In the genomic region with DNA sequence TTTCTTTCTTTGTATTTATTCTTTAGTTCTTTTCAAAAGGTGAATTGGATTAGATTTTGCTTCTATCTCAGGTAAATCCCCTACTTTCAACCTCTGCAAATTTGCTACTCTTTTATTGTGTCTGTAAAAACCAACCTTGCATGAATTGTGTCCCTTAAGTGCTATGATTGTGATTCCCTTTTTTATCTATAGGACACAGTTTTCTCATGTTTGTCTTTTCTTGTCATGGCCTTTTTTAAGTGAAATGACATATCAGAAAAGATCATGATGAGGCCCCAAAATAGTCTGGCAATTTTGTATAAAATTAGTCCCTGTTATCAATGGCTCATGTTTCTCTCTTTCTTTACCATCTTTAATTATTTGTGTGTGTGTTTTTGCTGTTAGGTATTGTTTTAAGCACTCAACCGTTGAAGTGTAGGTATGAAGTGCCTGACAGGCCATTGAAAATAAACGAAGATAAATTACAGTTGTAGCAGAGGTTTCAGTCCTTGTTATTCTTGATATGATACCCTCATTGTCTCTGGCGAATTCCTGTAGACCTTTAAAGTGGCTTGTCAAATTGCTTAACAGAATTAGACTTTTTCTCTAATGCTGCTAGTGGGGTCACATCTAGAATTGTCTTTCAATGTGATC, we compare ENCODE assay signal across 20 cellular contexts.
"Had no signal": no experiment of that assay in that cellular context is flagged by ENCODE, and none has a peak within 500 bp of the region (broad histone marks: within the 10 kb centered on the region; RNA-seq: fewer than 3 reads in every experiment).

No MANE protein-coding gene starts in this region.

- ATAC-seq: activated naive CD8-positive, alpha-beta T cell treated with anti-CD3 and anti-CD28 coated beads, Interleukin-2, amount 50 U/mL, for 24 hours; left lung had no signal

- H3K4me1 ChIP-seq: left lung had no signal

- H3K4me3 ChIP-seq: left lung, thyroid gland had no signal

- H3K9me3 ChIP-seq: left lung, thyroid gland had no signal

- H3K36me3 ChIP-seq: left lung, thyroid gland, WERI-Rb-1 had no signal

- DNase-seq: activated CD4-positive, alpha-beta T cell treated with anti-CD3 and anti-CD28 coated beads for 1 hour; activated CD8-positive, alpha-beta memory T cell treated with anti-CD3 and anti-CD28 coated beads for 24 hours; activated CD8-positive, alpha-beta memory T cell treated with anti-CD3 and anti-CD28 coated beads, Interleukin-2, amount 50 U/mL, for 48 hours; activated effector memory CD4-positive, alpha-beta T cell treated with Interleukin-2 at 50 U/mL for 16 hours; activated naive CD4-positive, alpha-beta T cell treated with anti-CD3 and anti-CD28 coated beads, Interleukin-2, amount 10 ng/mL, durations not matched to agents 7 days and 5 days; activated naive CD8-positive, alpha-beta T cell treated with anti-CD3 and anti-CD28 coated beads, Interleukin-2, amount 50 U/mL, for 24 hours; activated T-cell treated with anti-CD3 and anti-CD28 coated beads, Interleukin-2, amount 50 U/mL, for 48 hours; anterior cingulate cortex; cortex of kidney; erythroblast; foreskin melanocyte; left lung; midbrain; occipital lobe; retina; stimulated activated CD4-positive, alpha-beta T cell treated with anti-CD3 and anti-CD28 coated beads, Interleukin-12 subunit alpha, Interleukin-12 subunit beta, amount 100 ng/mL, for 4 hours; stimulated activated CD4-positive, alpha-beta T cell treated with anti-CD3 and anti-CD28 coated beads, Interleukin-1b, Interleukin-23, amount 100 ng/mL, for 48 hours; stimulated activated naive CD4-positive, alpha-beta T cell treated with Interleukin-2 at 50 U/mL for 16 hours; thyroid gland; WERI-Rb-1 had no signal

- H3K27me3 ChIP-seq: left lung, thyroid gland had no signal

- H3K27ac ChIP-seq: left lung, thyroid gland, WERI-Rb-1 had no signal
